ENCODE assay signal across 1 cellular context in genomic region chr3:107675233-107675900, GRCh38.
TF ChIP-seq lines count a peak whose summit lies in the region.

No MANE protein-coding gene starts in this region.

TF ChIP-seq in GM12878, 131 proteins besides CTCF, POLR2A, EP300 and RAD21 (continued from another document):
- no peak for TF ChIP-seq ZBTB11 (CRISPR knock-in tag; IDR thresholded peaks at IDR 0.05)
- no peak for TF ChIP-seq SUZ12 (IDR thresholded peaks at IDR 0.05; ENCODE audit: unreplicated experiment)
- TF ChIP-seq ZNF592 (IDR thresholded peaks at IDR 0.05), result no peak
- TF ChIP-seq HDAC6 (IDR thresholded peaks at IDR 0.05; ENCODE audit: unreplicated experiment), result no peak
- no peak for TF ChIP-seq MEF2A (IDR thresholded peaks at IDR 0.05; ENCODE audit: insufficient read depth, low read depth, low read length)
- no peak for TF ChIP-seq ZBTB4 (CRISPR knock-in tag; IDR thresholded peaks at IDR 0.05)
- TF ChIP-seq RUNX3 (IDR thresholded peaks at IDR 0.05; ENCODE audit: low read length), result peak; percentile 25; the same call in 1 of the 2 replicates
- no peak for TF ChIP-seq BACH1 (IDR thresholded peaks at IDR 0.05; ENCODE audit: borderline replicate concordance)
- no peak for TF ChIP-seq BCLAF1 (IDR thresholded peaks at IDR 0.05)
- TF ChIP-seq PML (IDR thresholded peaks at IDR 0.05; ENCODE audit: low read length), result no peak
- no peak for TF ChIP-seq DPF2 (IDR thresholded peaks at IDR 0.05)
- no peak for TF ChIP-seq CREM (IDR thresholded peaks at IDR 0.05; ENCODE audit: low read depth)
